In the genomic region with DNA sequence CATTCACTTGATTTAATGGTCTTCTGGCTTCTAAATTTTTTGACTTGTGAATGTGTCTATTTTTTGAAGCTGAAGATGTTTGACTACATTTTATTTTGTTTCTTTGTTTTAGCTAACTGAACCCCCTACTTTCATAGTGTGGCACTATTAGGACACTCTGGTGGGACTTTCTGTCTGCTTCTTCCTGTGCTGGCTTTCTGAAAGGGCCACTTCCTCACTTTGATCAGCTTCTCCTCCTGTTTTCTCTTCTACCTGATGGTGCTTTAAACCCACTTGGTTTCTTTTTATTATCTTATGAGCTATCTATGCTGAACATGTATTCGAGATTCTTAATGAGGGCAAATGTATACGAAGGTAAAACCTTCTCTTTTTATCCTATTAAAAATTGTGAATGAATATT, we compare ENCODE assay signal across 31 cellular contexts.
A peak's percentile ranks its signal among the peaks of the same experiment; 100 is the strongest.
DNase-seq lines count a peak whose midpoint lies in the region; ATAC-seq, FAIRE-seq and TF ChIP-seq lines count a peak whose summit lies in the region.
"Had no signal": no experiment of that assay in that cellular context is flagged by ENCODE, and none has a peak within 500 bp of the region (broad histone marks: within the 10 kb centered on the region; RNA-seq: fewer than 3 reads in every experiment).

No MANE protein-coding gene starts in this region.

- peak overlapping the region; percentile 24; the same call in 1 of the 2 replicates for H3K27ac ChIP-seq in MM.1S (ENCODE audit: low read length)
- no peak overlapping the region for H3K27ac ChIP-seq in foreskin keratinocyte
- H3K27ac ChIP-seq: gastroesophageal sphincter, hepatocyte, right lobe of liver, upper lobe of left lung had no signal

- H3K9me2 ChIP-seq in MM.1S (replicated peaks; ENCODE audit: insufficient read depth, low read length): no peaks in the 10 kb centered on the region

- H3K27me3 ChIP-seq in MM.1S (replicated peaks; ENCODE audit: insufficient read depth, low read length): no peaks in the 10 kb centered on the region
- H3K27me3 ChIP-seq in foreskin keratinocyte: no peaks in the 10 kb centered on the region
- H3K27me3 ChIP-seq: gastroesophageal sphincter, hepatocyte, right lobe of liver, SJCRH30, upper lobe of left lung had no signal

- no peak overlapping the region for H3K4me3 ChIP-seq in MM.1S (ENCODE audit: low read length)
- H3K4me3 ChIP-seq: gastroesophageal sphincter, HAP-1, hepatocyte, K562, right lobe of liver, SJCRH30, upper lobe of left lung had no signal

- peaks cover 23% of the 10 kb centered on the region for H3K4me1 ChIP-seq in MM.1S (ENCODE audit: low read length)
- H3K4me1 ChIP-seq in foreskin keratinocyte: no peaks in the 10 kb centered on the region
- H3K4me1 ChIP-seq: gastroesophageal sphincter, HAP-1, right lobe of liver, upper lobe of left lung had no signal

- peaks cover 5% of the 10 kb centered on the region for H3K9me3 Mint-ChIP-seq in activated CD8-positive, alpha-beta memory T cell treated with anti-CD3 and anti-CD28 coated beads, Interleukin-2, amount 10 ng/mL, durations not matched to agents 7 days and 5 days (ENCODE audit: low read depth)
- H3K9me3 Mint-ChIP-seq in naive B cell: peaks cover 1 to 15% (median 11%) of the 10 kb centered on the region in 7 donors
- H3K9me3 Mint-ChIP-seq: dendritic cell treated with granulocyte-macrophage colony-stimulating factor and Interleukin-4, amounts not matched to agents 40 ng/mL and 50 ng/mL, for 4 days; immature natural killer cell had no signal

- H3K79me2 ChIP-seq in MM.1S (ENCODE audit: low read length): no peaks in the 10 kb centered on the region
- H3K79me2 ChIP-seq: hepatocyte had no signal

- no peaks in the 10 kb centered on the region for H3K9me3 ChIP-seq in MM.1S (replicated peaks; ENCODE audit: insufficient read depth, low read length)
- H3K9me3 ChIP-seq: gastroesophageal sphincter, HAP-1, right lobe of liver, SJCRH30, upper lobe of left lung had no signal

- no peaks in the 10 kb centered on the region for H3K36me3 ChIP-seq in MM.1S (replicated peaks; ENCODE audit: insufficient read depth, low read length)
- H3K36me3 ChIP-seq: gastroesophageal sphincter, HAP-1, right lobe of liver, SJCRH30, upper lobe of left lung had no signal

- H3K4me3 Mint-ChIP-seq in activated CD8-positive, alpha-beta memory T cell treated with anti-CD3 and anti-CD28 coated beads, Interleukin-2, amount 10 ng/mL, durations not matched to agents 7 days and 5 days: no peak overlapping the region
- peak overlapping the region in 1 of 8 donors; percentile 13 for H3K4me3 Mint-ChIP-seq in naive B cell
- H3K4me3 Mint-ChIP-seq: activated CD4-positive, alpha-beta T cell treated with anti-CD3 and anti-CD28 coated beads for 36 hours; dendritic cell treated with granulocyte-macrophage colony-stimulating factor and Interleukin-4, amounts not matched to agents 40 ng/mL and 50 ng/mL, for 4 days; immature natural killer cell had no signal

- TF ChIP-seq CTCF in MM.1S (IDR thresholded peaks at IDR 0.05; ENCODE audit: low read length) (no peak), foreskin keratinocyte (conservative IDR thresholded peaks at IDR 0.05) (no peak), GM13977 (IDR thresholded peaks at IDR 0.05; ENCODE audit: extremely low read depth, insufficient read depth, missing control alignments) (no peak)

- no peak for DNase-seq in activated CD8-positive, alpha-beta memory T cell treated with anti-CD3 and anti-CD28 coated beads, Interleukin-2, amount 10 ng/mL, durations not matched to agents 7 days and 5 days
- DNase-seq in activated CD8-positive, alpha-beta memory T cell treated with anti-CD3 and anti-CD28 coated beads, Interleukin-2, amount 50 U/mL, for 4 hours: no peak
- DNase-seq in GM18507 (ENCODE audit: extremely low spot score, insufficient read length, low read depth) (no peak), MM.1S (peak; percentile 34), naive B cell (no peak), GM19240 (ENCODE audit: insufficient read length, low spot score) (no peak), foreskin keratinocyte (no peak), GM13977 (ENCODE audit: low spot score) (no peak)
- DNase-seq: activated CD4-positive, alpha-beta T cell treated with anti-CD3 and anti-CD28 coated beads for 36 hours; central memory CD4-positive, alpha-beta T cell; DMS53; GDM1; immature natural killer cell; left colon; mammary epithelial cell; NCI-H1417 treated with DMSO at 0.1 percent for 48 hours; NCI-H2081; NCI-H226; NCI-H748 treated with DMSO at 0.1 percent for 48 hours; right lobe of liver; SJCRH30; stimulated activated CD4-positive, alpha-beta T cell treated with anti-CD3 and anti-CD28 coated beads, Interleukin-12 subunit alpha, Interleukin-12 subunit beta, amount 100 ng/mL, for 4 hours; stimulated activated CD4-positive, alpha-beta T cell treated with anti-CD3 and anti-CD28 coated beads, Interleukin-4, amount 100 ng/mL, for 1 hour; upper lobe of left lung had no signal

- H3K27ac Mint-ChIP-seq in activated CD8-positive, alpha-beta memory T cell treated with anti-CD3 and anti-CD28 coated beads, Interleukin-2, amount 10 ng/mL, durations not matched to agents 7 days and 5 days: peak overlapping the region; percentile 15
- peak overlapping the region in 1 of 6 donors; percentile 20 for H3K27ac Mint-ChIP-seq in naive B cell
- H3K27ac Mint-ChIP-seq: activated CD4-positive, alpha-beta T cell treated with anti-CD3 and anti-CD28 coated beads for 36 hours; activated naive CD4-positive, alpha-beta T cell treated with anti-CD3 and anti-CD28 coated beads, Interleukin-2, amount 50 U/mL, for 72 hours; dendritic cell treated with granulocyte-macrophage colony-stimulating factor and Interleukin-4, amounts not matched to agents 40 ng/mL and 50 ng/mL, for 4 days had no signal

- peak; percentile 74 for FAIRE-seq in GM18507 (lab: Jason Lieb, UNC)
- FAIRE-seq: HTR-8/SVneo, K562 had no signal

- in situ Hi-C loops in GM13977 (cut with MboI; ENCODE audit: low pct_unique_long_range_greater_than_20kb, low sequenced_read_pairs, unreplicated experiment): no loop called here

- H3K27me3 Mint-ChIP-seq in activated CD8-positive, alpha-beta memory T cell treated with anti-CD3 and anti-CD28 coated beads, Interleukin-2, amount 10 ng/mL, durations not matched to agents 7 days and 5 days: no peaks in the 10 kb centered on the region
- H3K27me3 Mint-ChIP-seq in naive B cell: peaks cover 0 to 8% (median 0%) of the 10 kb centered on the region in 3 donors
- H3K27me3 Mint-ChIP-seq: activated CD4-positive, alpha-beta T cell treated with anti-CD3 and anti-CD28 coated beads for 36 hours; dendritic cell treated with granulocyte-macrophage colony-stimulating factor and Interleukin-4, amounts not matched to agents 40 ng/mL and 50 ng/mL, for 4 days had no signal

- no peak overlapping the region for H2AFZ ChIP-seq in MM.1S (ENCODE audit: low read length)
- H2AFZ ChIP-seq: hepatocyte had no signal

- H3K4me2 ChIP-seq in MM.1S (ENCODE audit: low read depth, low read length): peak overlapping the region; percentile 37; the same call in 1 of the 2 replicates
- H3K4me2 ChIP-seq: hepatocyte had no signal

- peaks cover 12% of the 10 kb centered on the region for H3K36me3 Mint-ChIP-seq in activated CD8-positive, alpha-beta memory T cell treated with anti-CD3 and anti-CD28 coated beads, Interleukin-2, amount 10 ng/mL, durations not matched to agents 7 days and 5 days
- peaks cover 0 to 13% of the 10 kb centered on the region in 2 donors for H3K36me3 Mint-ChIP-seq in naive B cell
- H3K36me3 Mint-ChIP-seq: immature natural killer cell had no signal

- H3F3A ChIP-seq in MM.1S (ENCODE audit: insufficient read depth, low read length): no peaks in the 10 kb centered on the region; the same call in 1 of the 2 replicates

- no peak for ATAC-seq in activated CD8-positive, alpha-beta memory T cell treated with anti-CD3 and anti-CD28 coated beads, Interleukin-2, amount 10 ng/mL, durations not matched to agents 7 days and 5 days
- ATAC-seq in naive B cell (ENCODE audit: low read depth in 2 of 2) (peak; percentile 47 to 50), foreskin keratinocyte (no peak)
- ATAC-seq: activated CD4-positive, alpha-beta T cell treated with anti-CD3 and anti-CD28 coated beads for 36 hours; activated naive CD4-positive, alpha-beta T cell treated with anti-CD3 and anti-CD28 coated beads, Interleukin-2, amount 50 U/mL, for 72 hours; gastroesophageal sphincter; K562; left colon; right lobe of liver had no signal

- CTCF ChIA-PET in activated CD8-positive, alpha-beta memory T cell treated with anti-CD3 and anti-CD28 coated beads, Interleukin-2, amount 10 ng/mL, durations not matched to agents 7 days and 5 days (lab: Charles Lee): no interaction called here

- no peaks in the 10 kb centered on the region for H4K20me1 ChIP-seq in MM.1S (ENCODE audit: insufficient read depth, low read length)

- peaks cover 20% of the 10 kb centered on the region for H3K4me1 Mint-ChIP-seq in activated CD8-positive, alpha-beta memory T cell treated with anti-CD3 and anti-CD28 coated beads, Interleukin-2, amount 10 ng/mL, durations not matched to agents 7 days and 5 days
- H3K4me1 Mint-ChIP-seq in naive B cell: peaks cover 4 to 5% (median 4%) of the 10 kb centered on the region in 3 donors
- H3K4me1 Mint-ChIP-seq: immature natural killer cell had no signal

- H3K9ac ChIP-seq in MM.1S (ENCODE audit: low read length): no peak overlapping the region

Comparison
In these comparisons a context has a peak if more than half of its experiments do, and no peak if none do; other contexts are left out.
1. ATAC-seq: peak in naive B cell (2 of 2); none in activated CD8-positive, alpha-beta memory T cell treated with anti-CD3 and anti-CD28 coated beads, Interleukin-2, amount 10 ng/mL, durations not matched to agents 7 days and 5 days (single experiment) and foreskin keratinocyte (single experiment).